Comparison of ENCODE assay signal across 11 cellular contexts in genomic region chr4:183130328-183131155, GRCh38. TPM values are rescaled to one million over a fixed set of nuclear protein-coding genes. Genes with fewer than 3 reads are reported as not detected.
DNase-seq lines count a peak whose midpoint lies in the region; ATAC-seq and TF ChIP-seq lines count a peak whose summit lies in the region.
"Had no signal": no experiment of that assay in that cellular context is flagged by ENCODE, and none has a peak within 500 bp of the region (broad histone marks: within the 10 kb centered on the region; RNA-seq: fewer than 3 reads in every experiment).

No MANE protein-coding gene starts in this region.

- H3K9me3 ChIP-seq in PC-3 (ENCODE audit: low read length) = no peaks in the 10 kb centered on the region
- H3K9me3 ChIP-seq: esophagus squamous epithelium had no signal

- CTCF ChIA-PET in PC-3 (lab: Charles Lee) = interaction anchor here (0.6 kb wide), 1 partner anchor 29 kb away, joined by 6 read pairs; no protein-coding TSS in a partner anchor

- H2AFZ ChIP-seq in PC-3 (ENCODE audit: low read length) = no peak overlapping the region

- no peaks in the 10 kb centered on the region for H3K36me3 ChIP-seq in PC-3 (ENCODE audit: low read depth, low read length)
- H3K36me3 ChIP-seq: esophagus squamous epithelium had no signal

- ATAC-seq in PC-3 = peak; percentile 61
- no peak for ATAC-seq in HG02798 (IDR thresholded peaks at IDR 0.05; ENCODE audit: poor library complexity, unreplicated experiment)
- ATAC-seq in HG03378 (IDR thresholded peaks at IDR 0.05; ENCODE audit: unreplicated experiment) = no peak
- no peak for ATAC-seq in HG02763 (IDR thresholded peaks at IDR 0.05; ENCODE audit: unreplicated experiment)

- no peak for TF ChIP-seq CTCF in HFFc6 (IDR thresholded peaks at IDR 0.05)
- no peak for TF ChIP-seq CTCF in PC-3 (conservative IDR thresholded peaks at IDR 0.05; ENCODE audit: low read depth, low read length)

- H3K79me2 ChIP-seq in PC-3 (ENCODE audit: low read length) = peaks cover 74% of the 10 kb centered on the region

- H3K9ac ChIP-seq in PC-3 (ENCODE audit: low read length) = no peak overlapping the region

- H3K27ac Mint-ChIP-seq in HFFc6 = peak overlapping the region; percentile 19; the same call in 1 of the 2 replicates

- BruUV-seq in PC-3 (replicated peaks; lab: Mats Ljungman, UMichigan) = no TSS peak

- H3K9me3 Mint-ChIP-seq in HFFc6 = no peaks in the 10 kb centered on the region

- POLR2A ChIA-PET in PC-3 (lab: Charles Lee; ENCODE audit: unreplicated experiment) = no interaction called here

- no peaks in the 10 kb centered on the region for H4K20me1 ChIP-seq in PC-3 (ENCODE audit: low read length)

- H3F3A ChIP-seq in PC-3 (ENCODE audit: low read length, unreplicated experiment) = no peaks in the 10 kb centered on the region

- peak overlapping the region; percentile 44 for H3K27ac ChIP-seq in PC-3 (ENCODE audit: low read length)
- H3K27ac ChIP-seq in epithelial cell of prostate = no peak overlapping the region
- H3K27ac ChIP-seq: esophagus squamous epithelium had no signal

- peak overlapping the region; percentile 62 for H3K4me2 ChIP-seq in PC-3 (ENCODE audit: low read length)

- peaks cover 26% of the 10 kb centered on the region for H3K4me1 ChIP-seq in PC-3 (ENCODE audit: insufficient read depth, low read length)

- H3K27me3 Mint-ChIP-seq in HFFc6 (ENCODE audit: insufficient read depth) = peaks cover 3% of the 10 kb centered on the region

- DNase-seq in HFFc6 (no peak), PC-3 (peak; percentile 78), epithelial cell of prostate (ENCODE audit: low read depth, low spot score) (peak; percentile 26), pons (ENCODE audit: low spot score) (peak; percentile 60), NCI-H1436 (lab: John Stamatoyannopoulos, UW) (no peak)
- DNase-seq: esophagus squamous epithelium, mesenchymal stem cell, NCI-H1048 had no signal

- peak overlapping the region; percentile 25; the same call in 1 of the 2 replicates for H3K4me3 ChIP-seq in PC-3 (ENCODE audit: low read length)
- H3K4me3 ChIP-seq: esophagus squamous epithelium had no signal

- H3K4me3 Mint-ChIP-seq in HFFc6 = peak overlapping the region; percentile 9; the same call in 1 of the 2 replicates

- no peaks in the 10 kb centered on the region for H3K27me3 ChIP-seq in PC-3 (ENCODE audit: low read length)
- H3K27me3 ChIP-seq: esophagus squamous epithelium had no signal

- H3K36me3 Mint-ChIP-seq in HFFc6 (ENCODE audit: low read depth) = no peaks in the 10 kb centered on the region

- intact Hi-C loops in PC-3 (cut with micrococcal nuclease) = no loop called here

- peaks cover 78% of the 10 kb centered on the region for H3K4me1 Mint-ChIP-seq in HFFc6 (ENCODE audit: low read depth)

- no peaks in the 10 kb centered on the region for H3K9me2 ChIP-seq in PC-3 (replicated peaks; ENCODE audit: low read length)

RNA-seq across cellular contexts. Expression of gene WWC2, which starts 31.5 kb away (rescaled TPM):
- 100 to 1,000 TPM in 2 of 6 experiments, 10 to 100 TPM in 4; 86.3 to 114 (median 95.2) TPM for total RNA-seq in HFFc6 (2021; fragmentation: NEBNext Ultra II Directional; extraction: Animal tissue kit (Norgen Biotek cat#: 25700))
- total RNA-seq in PC-3 (2014; rRNA removed) = 15.8 and 40.2 TPM in 2 replicates

Comparison
In these comparisons a context has a peak if more than half of its experiments do, and no peak if none do; other contexts are left out.
1. DNase-seq: peak in PC-3 (single experiment), epithelial cell of prostate (single experiment) and pons (single experiment); none in HFFc6 (single experiment) and NCI-H1436 (single experiment).